23 cellular contexts compared by ENCODE assay signal in genomic region chr4:107885865-107886264, GRCh38.
"Had no signal": no experiment of that assay in that cellular context is flagged by ENCODE, and none has a peak within 500 bp of the region (broad histone marks: within the 10 kb centered on the region; RNA-seq: fewer than 3 reads in every experiment).

No MANE protein-coding gene starts in this region.

- H3K36me3 ChIP-seq: gastroesophageal sphincter, prostate gland, right atrium auricular region, stomach, thyroid gland had no signal

- DNase-seq: effector CD8-positive, alpha-beta T cell; endodermal cell; foreskin fibroblast; heart left ventricle; kidney; mesenchymal stem cell; mucosa of descending colon; naive B cell; stimulated activated CD4-positive, alpha-beta T cell treated with anti-CD3 and anti-CD28 coated beads, Interleukin-2, amount 100 ng/mL, for 24 hours; stimulated activated CD4-positive, alpha-beta T cell treated with anti-CD3 and anti-CD28 coated beads, Interleukin-4, amount 100 ng/mL, for 24 hours; stimulated activated naive CD4-positive, alpha-beta T cell treated with Interleukin-2 at 50 U/mL for 16 hours; stomach; thyroid gland had no signal

- H3K27me3 ChIP-seq: gastroesophageal sphincter, heart left ventricle, hepatocyte, neural progenitor cell, right atrium auricular region, stomach, thyroid gland had no signal

- FAIRE-seq: colon, kidney had no signal

- H3K4me3 ChIP-seq: gastroesophageal sphincter, heart left ventricle, hepatocyte, lung, mucosa of descending colon, neural progenitor cell, prostate gland, right atrium auricular region, stomach, thyroid gland had no signal

- H3K9me3 ChIP-seq: gastroesophageal sphincter, prostate gland, thyroid gland had no signal

- ATAC-seq: gastroesophageal sphincter; heart left ventricle; left lobe of liver; mucosa of descending colon; sciatic nerve; stimulated activated effector memory CD8-positive, alpha-beta T cell treated with anti-CD3 and anti-CD28 coated beads, Interleukin-12 subunit alpha, Interleukin-12 subunit beta, amount 100 ng/mL, for 72 hours had no signal

- H3K27ac ChIP-seq: gastroesophageal sphincter, heart left ventricle, hepatocyte, neural progenitor cell, right atrium auricular region, stomach, thyroid gland had no signal
